Comparison of ENCODE assay signal across 10 cellular contexts in genomic region chr4:140037353-140038030, GRCh38.
DNase-seq lines count a peak whose midpoint lies in the region; FAIRE-seq and TF ChIP-seq lines count a peak whose summit lies in the region.
"Had no signal": no experiment of that assay in that cellular context is flagged by ENCODE, and none has a peak within 500 bp of the region (broad histone marks: within the 10 kb centered on the region; RNA-seq: fewer than 3 reads in every experiment).

No MANE protein-coding gene starts in this region.

- H3K36me3 ChIP-seq in astrocyte (ENCODE audit: insufficient read depth, low read length) = no peaks in the 10 kb centered on the region
- H3K36me3 ChIP-seq in hepatocyte (replicated peaks; ENCODE audit: insufficient read depth, low read depth) = no peaks in the 10 kb centered on the region
- H3K36me3 ChIP-seq: ovary had no signal

- DNase-seq in A172 (ENCODE audit: low spot score) = peak; percentile 66
- peak; percentile 68 for DNase-seq in HCEC 1CT
- peak; percentile 97 for DNase-seq in astrocyte (ENCODE audit: low read depth)
- DNase-seq in hepatocyte (ENCODE audit: low spot score) = peak; percentile 64
- DNase-seq in central memory CD4-positive, alpha-beta T cell = no peak
- no peak for DNase-seq in anterior cingulate cortex (lab: John Stamatoyannopoulos, UW)
- DNase-seq in NCI-H1105 (lab: John Stamatoyannopoulos, UW) = no peak
- no peak for DNase-seq in NAMALWA (ENCODE audit: low spot score)
- DNase-seq: activated CD4-positive, alpha-beta T cell treated with anti-CD3 and anti-CD28 coated beads, Interleukin-2, amount 10 ng/mL, durations not matched to agents 7 days and 5 days; ovary had no signal

- no peaks in the 10 kb centered on the region for H3K27me3 Mint-ChIP-seq in astrocyte (ENCODE audit: low read depth, unreplicated experiment)

- peak overlapping the region; percentile 45 for H3K4me3 Mint-ChIP-seq in astrocyte (ENCODE audit: unreplicated experiment)
- H3K4me3 Mint-ChIP-seq: activated CD4-positive, alpha-beta T cell treated with anti-CD3 and anti-CD28 coated beads, Interleukin-2, amount 10 ng/mL, durations not matched to agents 7 days and 5 days had no signal

- no peaks in the 10 kb centered on the region for H3K79me2 ChIP-seq in astrocyte (ENCODE audit: insufficient read depth, low read length)
- peaks cover 52% of the 10 kb centered on the region for H3K79me2 ChIP-seq in hepatocyte

- TF ChIP-seq CTCF in astrocyte (IDR thresholded peaks at IDR 0.05; ENCODE audit: insufficient read depth, low read depth, low read length) (no peak), hepatocyte (IDR thresholded peaks at IDR 0.05; ENCODE audit: poor library complexity) (no peak)

- H3K36me3 Mint-ChIP-seq in astrocyte (ENCODE audit: low read depth, unreplicated experiment) = peaks cover 2% of the 10 kb centered on the region

- H3K9me3 ChIP-seq in astrocyte (ENCODE audit: insufficient read depth, low read depth, low read length) (no peaks in the 10 kb centered on the region), hepatocyte (ENCODE audit: low read depth) (no peaks in the 10 kb centered on the region)
- H3K9me3 ChIP-seq: ovary had no signal

- H3K9ac ChIP-seq in astrocyte (ENCODE audit: low read length) = peak overlapping the region; percentile 78

- H3K27ac ChIP-seq in astrocyte (ENCODE audit: low read depth, low read length) (peak overlapping the region; percentile 88), hepatocyte (peak overlapping the region; percentile 83)
- H3K27ac ChIP-seq: ovary had no signal

- H3K27me3 ChIP-seq in astrocyte (ENCODE audit: insufficient read depth, low read length) (no peaks in the 10 kb centered on the region), hepatocyte (no peaks in the 10 kb centered on the region)
- H3K27me3 ChIP-seq: ovary had no signal

- peaks cover 34% of the 10 kb centered on the region for H3K4me1 Mint-ChIP-seq in astrocyte (ENCODE audit: low read depth, unreplicated experiment)

- H3K4me3 ChIP-seq in astrocyte (ENCODE audit: insufficient read depth, low read depth, low read length) (peak overlapping the region; percentile 39), hepatocyte (no peak overlapping the region)
- H3K4me3 ChIP-seq: ovary had no signal

- peak overlapping the region; percentile 93 for H3K27ac Mint-ChIP-seq in astrocyte (ENCODE audit: unreplicated experiment)
- H3K27ac Mint-ChIP-seq: activated CD4-positive, alpha-beta T cell treated with anti-CD3 and anti-CD28 coated beads, Interleukin-2, amount 10 ng/mL, durations not matched to agents 7 days and 5 days had no signal

- H3K4me2 ChIP-seq in astrocyte (ENCODE audit: low read length) = peak overlapping the region; percentile 83
- peak overlapping the region; percentile 52 for H3K4me2 ChIP-seq in hepatocyte

- FAIRE-seq in astrocyte (lab: Jason Lieb, UNC) = peak; percentile 99

- H2AFZ ChIP-seq in astrocyte (ENCODE audit: low read depth, low read length) (peak overlapping the region; percentile 50), hepatocyte (no peak overlapping the region)

- no peaks in the 10 kb centered on the region for H3K9me3 Mint-ChIP-seq in astrocyte (ENCODE audit: unreplicated experiment)
- H3K9me3 Mint-ChIP-seq: activated CD4-positive, alpha-beta T cell treated with anti-CD3 and anti-CD28 coated beads, Interleukin-2, amount 10 ng/mL, durations not matched to agents 7 days and 5 days had no signal

- H4K20me1 ChIP-seq in astrocyte (ENCODE audit: insufficient read depth, low read length) (no peaks in the 10 kb centered on the region), hepatocyte (ENCODE audit: insufficient read depth, poor library complexity, severe bottlenecking) (no peaks in the 10 kb centered on the region)

- WGBS in hepatocyte (ENCODE audit: low lambda C conversion rate, missing lambda C conversion rate) = 47% methylated on average over 6 of the region's 6 CpGs

- H3K9me2 ChIP-seq in hepatocyte (replicated peaks; ENCODE audit: insufficient read depth) = no peaks in the 10 kb centered on the region

- peaks cover 22% of the 10 kb centered on the region for H3K4me1 ChIP-seq in astrocyte (ENCODE audit: insufficient read depth, low read length)
- peaks cover 21% of the 10 kb centered on the region for H3K4me1 ChIP-seq in hepatocyte (ENCODE audit: insufficient read depth)

Comparison
In these comparisons a context has a peak if more than half of its experiments do, and no peak if none do; other contexts are left out.
1. DNase-seq: peak in A172 (single experiment), HCEC 1CT (single experiment), astrocyte (single experiment) and hepatocyte (single experiment); none in central memory CD4-positive, alpha-beta T cell (single experiment), anterior cingulate cortex (0 of 58), NCI-H1105 (single experiment) and NAMALWA (single experiment).